Comparison of ENCODE assay signal across 18 cellular contexts in genomic region chr2:239476757-239477565, GRCh38.
DNase-seq lines count a peak whose midpoint lies in the region; ATAC-seq, FAIRE-seq and TF ChIP-seq lines count a peak whose summit lies in the region.
"Had no signal": no experiment of that assay in that cellular context is flagged by ENCODE, and none has a peak within 500 bp of the region (broad histone marks: within the 10 kb centered on the region; RNA-seq: fewer than 3 reads in every experiment).

No MANE protein-coding gene starts in this region.

- H3K4me3 ChIP-seq in heart left ventricle (no peak overlapping the region), kidney (ENCODE audit: low read length in 2 of 2) (no peak overlapping the region)
- H3K4me3 ChIP-seq: HAP-1 had no signal

- POLR2A ChIA-PET in WTC11 (lab: Charles Lee) = no interaction called here

- TF ChIP-seq POLR2A in heart left ventricle (IDR thresholded peaks at IDR 0.05) = no peak

- no peak overlapping the region for H3K4me3 Mint-ChIP-seq in brain
- H3K4me3 Mint-ChIP-seq in WTC11 = no peak overlapping the region
- H3K4me3 Mint-ChIP-seq: CD4-positive, alpha-beta memory T cell had no signal

- peak; percentile 10 for DNase-seq in left cardiac atrium
- no peak for DNase-seq in heart left ventricle
- peak; percentile 37 for DNase-seq in kidney
- no peak for DNase-seq in sciatic nerve (ENCODE audit: low spot score)
- no peak for DNase-seq in WTC11 (ENCODE audit: low spot score)
- no peak for DNase-seq in NCI-H446 (lab: John Stamatoyannopoulos, UW)
- DNase-seq: BE2C; CD4-positive, alpha-beta memory T cell; DMS79; EL; GOT3 had no signal

- H3K27ac Mint-ChIP-seq in brain (peak overlapping the region in 3 of 5 experiments; percentile 31 to 66 (median 53)), WTC11 (no peak overlapping the region)
- H3K27ac Mint-ChIP-seq: CD4-positive, alpha-beta memory T cell had no signal

- H3K4me1 Mint-ChIP-seq in brain (peaks cover 18% of the 10 kb centered on the region), WTC11 (no peaks in the 10 kb centered on the region)
- H3K4me1 Mint-ChIP-seq: CD4-positive, alpha-beta memory T cell had no signal

- intact Hi-C loops in left cardiac atrium (cut with DNase I) = no loop called here
- intact Hi-C loops in heart left ventricle (cut with DNase I) = no loop called here
- intact Hi-C loops in kidney (cut with DNase I) = no loop called here
- intact Hi-C loops in sciatic nerve (cut with DNase I) = no loop called here

- H3K27me3 Mint-ChIP-seq in brain = peaks cover 7% of the 10 kb centered on the region
- no peaks in the 10 kb centered on the region for H3K27me3 Mint-ChIP-seq in WTC11 (ENCODE audit: low read depth)

- WGBS in heart left ventricle, 4 donors = 88 to 92% (median 91%) methylated on average over 22 to 24 of the region's 24 CpGs

- ATAC-seq in left cardiac atrium (no peak), heart left ventricle (no peak), sciatic nerve (no peak), WTC11 (no peak)

- H3K36me3 ChIP-seq in heart left ventricle (no peaks in the 10 kb centered on the region), kidney (ENCODE audit: control insufficient read depth in 1 of 2, insufficient read depth in 2 of 2, low read length in 2 of 2) (no peaks in the 10 kb centered on the region)
- H3K36me3 ChIP-seq: BE2C, HAP-1 had no signal

- TF ChIP-seq CTCF in heart left ventricle (IDR thresholded peaks at IDR 0.05) = no peak
- no peak for TF ChIP-seq CTCF in brain (conservative IDR thresholded peaks at IDR 0.05)
- no peak for TF ChIP-seq CTCF in kidney (IDR thresholded peaks at IDR 0.05; ENCODE audit: borderline replicate concordance, extremely low read depth, insufficient read depth)
- no peak for TF ChIP-seq CTCF in WTC11 (IDR thresholded peaks at IDR 0.05)

- no peaks in the 10 kb centered on the region for H3K27me3 ChIP-seq in heart left ventricle
- H3K27me3 ChIP-seq: BE2C had no signal

- H3K9me3 Mint-ChIP-seq in brain (peaks cover 0 to 7% (median 6%) of the 10 kb centered on the region in 5 experiments), WTC11 (peaks cover 12% of the 10 kb centered on the region)
- H3K9me3 Mint-ChIP-seq: CD4-positive, alpha-beta memory T cell had no signal

- no peak overlapping the region for H3K9ac ChIP-seq in kidney (ENCODE audit: low read length in 2 of 2)

- H3K27ac ChIP-seq in heart left ventricle (no peak overlapping the region), kidney (ENCODE audit: low read depth in 2 of 2, low read length in 2 of 2) (no peak overlapping the region)
- H3K27ac ChIP-seq: C4-2B had no signal

- H3K4me1 ChIP-seq in heart left ventricle = no peaks in the 10 kb centered on the region
- H3K4me1 ChIP-seq in kidney (ENCODE audit: control insufficient read depth in 1 of 2, insufficient read depth in 1 of 2, low read depth in 1 of 2, low read length in 2 of 2) = no peaks in the 10 kb centered on the region
- H3K4me1 ChIP-seq: BE2C, HAP-1 had no signal

- no peak for FAIRE-seq in kidney (lab: Jason Lieb, UNC)
- FAIRE-seq: A204.1, G401.6, GM12891, HTR-8/SVneo had no signal

- H3K36me3 Mint-ChIP-seq in brain = no peaks in the 10 kb centered on the region
- H3K36me3 Mint-ChIP-seq in WTC11 = no peaks in the 10 kb centered on the region
- H3K36me3 Mint-ChIP-seq: CD4-positive, alpha-beta memory T cell had no signal

- CTCF ChIA-PET in WTC11 (lab: Charles Lee) = no interaction called here

- no peaks in the 10 kb centered on the region for H3K9me3 ChIP-seq in heart left ventricle
- no peaks in the 10 kb centered on the region for H3K9me3 ChIP-seq in kidney (ENCODE audit: control insufficient read depth in 1 of 2, low read length in 2 of 2)
- H3K9me3 ChIP-seq: BE2C, HAP-1 had no signal

TF ChIP-seq in WTC11, 78 proteins besides CTCF, POLR2A, EP300 and RAD21:
- no peak for TF ChIP-seq SMAD3 (CRISPR knock-in tag; IDR thresholded peaks at IDR 0.05; ENCODE audit: borderline replicate concordance)
- TF ChIP-seq PRDM15 (CRISPR knock-in tag; IDR thresholded peaks at IDR 0.05) = no peak
- TF ChIP-seq FOXK1 (CRISPR knock-in tag; IDR thresholded peaks at IDR 0.05) = no peak
- no peak for TF ChIP-seq IRF2 (CRISPR knock-in tag; IDR thresholded peaks at IDR 0.05; ENCODE audit: borderline replicate concordance, low read depth)
- TF ChIP-seq ZNF232 (CRISPR knock-in tag; IDR thresholded peaks at IDR 0.05) = no peak
- TF ChIP-seq TEAD4 (CRISPR knock-in tag; IDR thresholded peaks at IDR 0.05) = no peak
- no peak for TF ChIP-seq RELA (CRISPR knock-in tag; IDR thresholded peaks at IDR 0.05; ENCODE audit: borderline replicate concordance)
TF ChIP-seq in WTC11: peak in this region for 0.

Comparison
In these comparisons a context has a peak if more than half of its experiments do, and no peak if none do; other contexts are left out.
1. DNase-seq: peak in left cardiac atrium (single experiment) and kidney (single experiment); none in heart left ventricle (0 of 5), sciatic nerve (single experiment), WTC11 (single experiment) and NCI-H446 (0 of 2).